In genomic region chr6:143496974-143497373, GRCh38 we compare ENCODE assay signal across 9 cellular contexts.
"Had no signal": no experiment of that assay in that cellular context is flagged by ENCODE, and none has a peak within 500 bp of the region (broad histone marks: within the 10 kb centered on the region; RNA-seq: fewer than 3 reads in every experiment).

No MANE protein-coding gene starts in this region.

- ATAC-seq: GM23338, HCT116 had no signal

- H3K4me3 ChIP-seq: GM23338, HAP-1 had no signal

- H3K4me1 ChIP-seq: HAP-1 had no signal

- H3K27ac ChIP-seq: HL-60, KMS-11 had no signal

- H3K9me3 ChIP-seq: HAP-1 had no signal

- H3K9ac ChIP-seq: KMS-11 had no signal

- DNase-seq: H7, HFFc6, IMR-90, KBM-7 had no signal

- H3K4me2 ChIP-seq: GM23338, KMS-11 had no signal

- H2AFZ ChIP-seq: GM23338 had no signal
